In the genomic region with DNA sequence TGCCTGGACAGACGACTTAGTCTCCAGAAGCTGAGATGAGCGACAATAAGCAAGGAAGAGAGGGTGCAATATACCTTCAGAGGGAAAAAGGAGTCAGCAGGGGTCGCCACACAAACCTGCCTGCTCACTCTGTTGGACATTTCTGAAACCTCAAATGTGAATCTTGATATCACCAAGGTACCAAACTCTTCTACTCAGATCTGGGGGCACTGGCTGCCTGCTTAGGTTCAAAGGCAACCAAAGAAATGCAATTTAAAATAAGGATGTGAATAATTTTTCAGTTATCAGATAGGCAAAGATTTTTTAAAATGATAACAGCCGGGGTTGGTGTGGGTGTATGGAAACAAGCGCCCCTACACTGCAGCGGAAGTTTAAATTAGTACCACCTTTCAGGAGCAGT, we compare ENCODE assay signal across 12 cellular contexts.
DNase-seq lines count a peak whose midpoint lies in the region; ATAC-seq and TF ChIP-seq lines count a peak whose summit lies in the region.
"Had no signal": no experiment of that assay in that cellular context is flagged by ENCODE, and none has a peak within 500 bp of the region (broad histone marks: within the 10 kb centered on the region; RNA-seq: fewer than 3 reads in every experiment).

No MANE protein-coding gene starts in this region.

- no peaks in the 10 kb centered on the region for H3K36me3 Mint-ChIP-seq in GM23338 (ENCODE audit: low read depth)

- H3K27ac Mint-ChIP-seq in GM23338, result no peak overlapping the region

- TF ChIP-seq CTCF in GM23338 (conservative IDR thresholded peaks at IDR 0.05; ENCODE audit: low read depth in 2 of 2), result peak; percentile 47 to 61
- peak; percentile 24 for TF ChIP-seq CTCF in epithelial cell of proximal tubule (conservative IDR thresholded peaks at IDR 0.05; ENCODE audit: low read depth, low read length)

- H3K9me2 ChIP-seq in GM23338 (ENCODE audit: insufficient read depth), result no peaks in the 10 kb centered on the region

- no peaks in the 10 kb centered on the region for H3K4me1 ChIP-seq in GM23338 (ENCODE audit: insufficient read depth)
- H3K4me1 ChIP-seq: prostate gland, SJCRH30 had no signal

- no peak overlapping the region for H3K4me3 ChIP-seq in GM23338
- no peak overlapping the region for H3K4me3 ChIP-seq in epithelial cell of proximal tubule (ENCODE audit: low read depth, low read length)
- H3K4me3 ChIP-seq: prostate gland, SJCRH30 had no signal

- ATAC-seq in GM23338 (peak; percentile 63), GM18517 (IDR thresholded peaks at IDR 0.05; ENCODE audit: unreplicated experiment) (no peak), GM21825 (IDR thresholded peaks at IDR 0.05; ENCODE audit: unreplicated experiment) (no peak)

- H3K4me3 Mint-ChIP-seq in GM23338, result no peak overlapping the region

- H3K4me2 ChIP-seq in GM23338, result no peak overlapping the region

- no peaks in the 10 kb centered on the region; the same call in 2 of the 3 replicates for H3K9me3 Mint-ChIP-seq in GM23338

- H3K79me2 ChIP-seq in GM23338 (replicated peaks; ENCODE audit: insufficient read depth), result no peaks in the 10 kb centered on the region

- DNase-seq in ELF-1 (ENCODE audit: low read depth, low spot score), result peak; percentile 14
- peak; percentile 24 for DNase-seq in GM23338 (ENCODE audit: low spot score)
- DNase-seq in activated CD4-positive, alpha-beta T cell treated with anti-CD3 and anti-CD28 coated beads for 48 hours, result peak; percentile 58
- DNase-seq in epithelial cell of proximal tubule (ENCODE audit: low read depth), result no peak
- DNase-seq in KG1 (lab: John Stamatoyannopoulos, UW), result no peak
- DNase-seq in epidermal melanocyte (ENCODE audit: insufficient read length, low spot score), result no peak
- DNase-seq: mesenchymal stem cell, NCI-H2171 treated with DMSO at 0.1 percent for 48 hours, SJCRH30 had no signal

- no peak overlapping the region for H3K27ac ChIP-seq in GM23338 (ENCODE audit: low read depth)
- H3K27ac ChIP-seq: prostate gland, SJCRH30 had no signal

- H3F3A ChIP-seq in GM23338 (replicated peaks; ENCODE audit: low read depth), result no peaks in the 10 kb centered on the region

- H3K36me3 ChIP-seq in GM23338 (ENCODE audit: insufficient read depth), result no peaks in the 10 kb centered on the region
- H3K36me3 ChIP-seq: prostate gland, SJCRH30 had no signal

- peaks cover 14% of the 10 kb centered on the region for H3K4me1 Mint-ChIP-seq in GM23338

- H4K20me1 ChIP-seq in GM23338 (replicated peaks; ENCODE audit: insufficient read depth), result no peaks in the 10 kb centered on the region

- H3K27me3 Mint-ChIP-seq in GM23338 (ENCODE audit: insufficient read depth, low read depth, poor library complexity), result peaks cover 8% of the 10 kb centered on the region

- peak overlapping the region; percentile 90 for H2AFZ ChIP-seq in GM23338

- H3K27me3 ChIP-seq in GM23338 (ENCODE audit: insufficient read depth), result no peaks in the 10 kb centered on the region
- H3K27me3 ChIP-seq: SJCRH30 had no signal

TF ChIP-seq in GM23338, 12 proteins besides CTCF, POLR2A, EP300 and RAD21:
- no peak for TF ChIP-seq CREB1 (CRISPR knock-in tag; IDR thresholded peaks at IDR 0.05; ENCODE audit: low read depth)
- no peak for TF ChIP-seq JUNB (IDR thresholded peaks at IDR 0.05; ENCODE audit: unreplicated experiment)
- TF ChIP-seq, protein P1, sequence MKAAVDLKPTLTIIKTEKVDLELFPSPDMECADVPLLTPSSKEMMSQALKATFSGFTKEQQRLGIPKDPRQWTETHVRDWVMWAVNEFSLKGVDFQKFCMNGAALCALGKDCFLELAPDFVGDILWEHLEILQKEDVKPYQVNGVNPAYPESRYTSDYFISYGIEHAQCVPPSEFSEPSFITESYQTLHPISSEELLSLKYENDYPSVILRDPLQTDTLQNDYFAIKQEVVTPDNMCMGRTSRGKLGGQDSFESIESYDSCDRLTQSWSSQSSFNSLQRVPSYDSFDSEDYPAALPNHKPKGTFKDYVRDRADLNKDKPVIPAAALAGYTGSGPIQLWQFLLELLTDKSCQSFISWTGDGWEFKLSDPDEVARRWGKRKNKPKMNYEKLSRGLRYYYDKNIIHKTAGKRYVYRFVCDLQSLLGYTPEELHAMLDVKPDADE (IDR thresholded peaks at IDR 0.05), result no peak
- TF ChIP-seq NANOG (IDR thresholded peaks at IDR 0.05; ENCODE audit: borderline replicate concordance), result no peak
- no peak for TF ChIP-seq ZNF331 (CRISPR knock-in tag; IDR thresholded peaks at IDR 0.05; ENCODE audit: low read depth)
- TF ChIP-seq STAT1 (IDR thresholded peaks at IDR 0.05; ENCODE audit: unreplicated experiment), result no peak
- TF ChIP-seq ZNF114 (CRISPR knock-in tag; IDR thresholded peaks at IDR 0.05), result no peak
- no peak for TF ChIP-seq EZH2phosphoT487 (IDR thresholded peaks at IDR 0.05; ENCODE audit: unreplicated experiment)
- TF ChIP-seq, protein P2, sequence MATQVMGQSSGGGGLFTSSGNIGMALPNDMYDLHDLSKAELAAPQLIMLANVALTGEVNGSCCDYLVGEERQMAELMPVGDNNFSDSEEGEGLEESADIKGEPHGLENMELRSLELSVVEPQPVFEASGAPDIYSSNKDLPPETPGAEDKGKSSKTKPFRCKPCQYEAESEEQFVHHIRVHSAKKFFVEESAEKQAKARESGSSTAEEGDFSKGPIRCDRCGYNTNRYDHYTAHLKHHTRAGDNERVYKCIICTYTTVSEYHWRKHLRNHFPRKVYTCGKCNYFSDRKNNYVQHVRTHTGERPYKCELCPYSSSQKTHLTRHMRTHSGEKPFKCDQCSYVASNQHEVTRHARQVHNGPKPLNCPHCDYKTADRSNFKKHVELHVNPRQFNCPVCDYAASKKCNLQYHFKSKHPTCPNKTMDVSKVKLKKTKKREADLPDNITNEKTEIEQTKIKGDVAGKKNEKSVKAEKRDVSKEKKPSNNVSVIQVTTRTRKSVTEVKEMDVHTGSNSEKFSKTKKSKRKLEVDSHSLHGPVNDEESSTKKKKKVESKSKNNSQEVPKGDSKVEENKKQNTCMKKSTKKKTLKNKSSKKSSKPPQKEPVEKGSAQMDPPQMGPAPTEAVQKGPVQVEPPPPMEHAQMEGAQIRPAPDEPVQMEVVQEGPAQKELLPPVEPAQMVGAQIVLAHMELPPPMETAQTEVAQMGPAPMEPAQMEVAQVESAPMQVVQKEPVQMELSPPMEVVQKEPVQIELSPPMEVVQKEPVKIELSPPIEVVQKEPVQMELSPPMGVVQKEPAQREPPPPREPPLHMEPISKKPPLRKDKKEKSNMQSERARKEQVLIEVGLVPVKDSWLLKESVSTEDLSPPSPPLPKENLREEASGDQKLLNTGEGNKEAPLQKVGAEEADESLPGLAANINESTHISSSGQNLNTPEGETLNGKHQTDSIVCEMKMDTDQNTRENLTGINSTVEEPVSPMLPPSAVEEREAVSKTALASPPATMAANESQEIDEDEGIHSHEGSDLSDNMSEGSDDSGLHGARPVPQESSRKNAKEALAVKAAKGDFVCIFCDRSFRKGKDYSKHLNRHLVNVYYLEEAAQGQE (IDR thresholded peaks at IDR 0.05; ENCODE audit: unreplicated experiment), result no peak

Comparison
In these comparisons a context has a peak if more than half of its experiments do, and no peak if none do; other contexts are left out.
1. DNase-seq: peak in ELF-1 (single experiment), GM23338 (single experiment) and activated CD4-positive, alpha-beta T cell treated with anti-CD3 and anti-CD28 coated beads for 48 hours (single experiment); none in epithelial cell of proximal tubule (single experiment), KG1 (single experiment) and epidermal melanocyte (single experiment).